Comparison of ENCODE assay signal across 9 cellular contexts in genomic region chr2:30232801-30233130, GRCh38. TPM values are rescaled to one million over a fixed set of nuclear protein-coding genes. Genes with fewer than 3 reads are reported as not detected.
A peak's percentile ranks its signal among the peaks of the same experiment; 100 is the strongest.
DNase-seq lines count a peak whose midpoint lies in the region; FAIRE-seq and TF ChIP-seq lines count a peak whose summit lies in the region.
"Had no signal": no experiment of that assay in that cellular context is flagged by ENCODE, and none has a peak within 500 bp of the region (broad histone marks: within the 10 kb centered on the region; RNA-seq: fewer than 3 reads in every experiment).

No MANE protein-coding gene starts in this region.

- peak overlapping the region; percentile 81 for H3K4me2 ChIP-seq in fibroblast of lung (ENCODE audit: extremely low read depth, insufficient read depth, low read length)

- peak overlapping the region; percentile 89 for H3K27ac Mint-ChIP-seq in activated CD4-positive, alpha-beta T cell treated with anti-CD3 and anti-CD28 coated beads, Interleukin-2, amount 10 ng/mL, durations not matched to agents 24 days and 14 days

- H3K36me3 Mint-ChIP-seq in activated CD4-positive, alpha-beta T cell treated with anti-CD3 and anti-CD28 coated beads, Interleukin-2, amount 10 ng/mL, durations not matched to agents 24 days and 14 days (ENCODE audit: low read depth) = peaks cover 50% of the 10 kb centered on the region

- no peaks in the 10 kb centered on the region for H3K27me3 ChIP-seq in fibroblast of lung (ENCODE audit: control insufficient read depth, insufficient read depth, low read length)

- H3K36me3 ChIP-seq in fibroblast of lung (ENCODE audit: control insufficient read depth, insufficient read depth, low read length) = peaks cover 28% of the 10 kb centered on the region

- TF ChIP-seq CTCF in fibroblast of lung (conservative IDR thresholded peaks at IDR 0.05 in 1 of 2, IDR thresholded peaks at IDR 0.05 in 1 of 2; ENCODE audit: low read depth in 1 of 2, low read length in 2 of 2) = no peak
- no peak for TF ChIP-seq CTCF in retinal pigment epithelial cell (conservative IDR thresholded peaks at IDR 0.05; ENCODE audit: low read depth, low read length)

- H3K4me1 Mint-ChIP-seq in activated CD4-positive, alpha-beta T cell treated with anti-CD3 and anti-CD28 coated beads, Interleukin-2, amount 10 ng/mL, durations not matched to agents 24 days and 14 days = peaks cover 57% of the 10 kb centered on the region

- H2AFZ ChIP-seq in fibroblast of lung (ENCODE audit: low read length) = no peak overlapping the region

- H4K20me1 ChIP-seq in fibroblast of lung (ENCODE audit: control insufficient read depth, extremely low read depth, insufficient read depth, low read length) = no peaks in the 10 kb centered on the region

- DNase-seq in NCI-H1105 treated with DMSO at 0.1 percent for 48 hours (lab: John Stamatoyannopoulos, UW) (peak; percentile 31), NCI-H1105 (lab: John Stamatoyannopoulos, UW) (no peak), fibroblast of lung (ENCODE audit: low read depth in 2 of 2) (peak in 1 of 2 donors; percentile 33), retinal pigment epithelial cell (ENCODE audit: low read depth) (no peak), kidney tubule cell (ENCODE audit: low spot score) (no peak), GM19239 (ENCODE audit: insufficient read length, low spot score) (no peak), OCI-M2 (lab: John Stamatoyannopoulos, UW; ENCODE audit: unreplicated experiment) (no peak)
- DNase-seq in activated CD4-positive, alpha-beta T cell treated with anti-CD3 and anti-CD28 coated beads, Interleukin-2, amount 10 ng/mL, durations not matched to agents 24 days and 14 days = peak; percentile 80

- intact Hi-C loops in activated CD4-positive, alpha-beta T cell treated with anti-CD3 and anti-CD28 coated beads, Interleukin-2, amount 10 ng/mL, durations not matched to agents 24 days and 14 days (cut with micrococcal nuclease) = no loop called here

- H3K4me1 ChIP-seq in fibroblast of lung (ENCODE audit: control insufficient read depth, extremely low read depth, insufficient read depth, low read length) = peaks cover 25% of the 10 kb centered on the region

- no peaks in the 10 kb centered on the region for H3K9me3 ChIP-seq in fibroblast of lung (ENCODE audit: control insufficient read depth, insufficient read depth, low read depth, low read length)

- peak overlapping the region; percentile 90 for H3K9ac ChIP-seq in fibroblast of lung (ENCODE audit: insufficient read depth, low read length)

- H3K27ac ChIP-seq in fibroblast of lung (ENCODE audit: insufficient read depth, low read length) = peak overlapping the region; percentile 77

- no peaks in the 10 kb centered on the region for H3K9me3 Mint-ChIP-seq in activated CD4-positive, alpha-beta T cell treated with anti-CD3 and anti-CD28 coated beads, Interleukin-2, amount 10 ng/mL, durations not matched to agents 24 days and 14 days

- H3K79me2 ChIP-seq in fibroblast of lung (ENCODE audit: control insufficient read depth, insufficient read depth, low read length) = peaks cover 62% of the 10 kb centered on the region

- H3K4me3 Mint-ChIP-seq in activated CD4-positive, alpha-beta T cell treated with anti-CD3 and anti-CD28 coated beads, Interleukin-2, amount 10 ng/mL, durations not matched to agents 24 days and 14 days = peak overlapping the region; percentile 84

- H3K27me3 Mint-ChIP-seq in activated CD4-positive, alpha-beta T cell treated with anti-CD3 and anti-CD28 coated beads, Interleukin-2, amount 10 ng/mL, durations not matched to agents 24 days and 14 days = no peaks in the 10 kb centered on the region

- H3K4me3 ChIP-seq in fibroblast of lung (replicated peaks in 1 of 4; ENCODE audit: control extremely low read depth in 1 of 4, insufficient read depth in 1 of 4, low read depth in 3 of 4, low read length in 4 of 4) = peak overlapping the region; percentile 50 to 95 (median 93)
- H3K4me3 ChIP-seq in retinal pigment epithelial cell (ENCODE audit: low read length) = peak overlapping the region; percentile 91

- no peak for FAIRE-seq in GM19239 (lab: Jason Lieb, UNC)
- FAIRE-seq: A204.1 had no signal

RNA-seq across cellular contexts. Expression of gene LBH, which starts 1.4 kb away (rescaled TPM):
- 176 and 184 TPM in 2 replicates for total RNA-seq in activated CD4-positive, alpha-beta T cell treated with anti-CD3 and anti-CD28 coated beads, Interleukin-2, amount 10 ng/mL, durations not matched to agents 24 days and 14 days
- total RNA-seq in fibroblast of lung = 351 and 926 TPM in 2 replicates
- 320 and 604 TPM in 2 replicates for polyA plus RNA-seq in fibroblast of lung
- 201 and 407 TPM in 2 replicates for polyA plus RNA-seq in fibroblast of lung (2012)
- 396 and 765 TPM in 2 replicates for polyA minus RNA-seq in fibroblast of lung (ENCODE audit: low replicate concordance)

Comparison
In these comparisons a context has a peak if more than half of its experiments do, and no peak if none do; other contexts are left out.
1. DNase-seq: peak in NCI-H1105 treated with DMSO at 0.1 percent for 48 hours (single experiment) and activated CD4-positive, alpha-beta T cell treated with anti-CD3 and anti-CD28 coated beads, Interleukin-2, amount 10 ng/mL, durations not matched to agents 24 days and 14 days (single experiment); none in NCI-H1105 (single experiment), retinal pigment epithelial cell (single experiment), kidney tubule cell (single experiment), GM19239 (single experiment) and OCI-M2 (single experiment).